19 cellular contexts compared by ENCODE assay signal in the genomic region with DNA sequence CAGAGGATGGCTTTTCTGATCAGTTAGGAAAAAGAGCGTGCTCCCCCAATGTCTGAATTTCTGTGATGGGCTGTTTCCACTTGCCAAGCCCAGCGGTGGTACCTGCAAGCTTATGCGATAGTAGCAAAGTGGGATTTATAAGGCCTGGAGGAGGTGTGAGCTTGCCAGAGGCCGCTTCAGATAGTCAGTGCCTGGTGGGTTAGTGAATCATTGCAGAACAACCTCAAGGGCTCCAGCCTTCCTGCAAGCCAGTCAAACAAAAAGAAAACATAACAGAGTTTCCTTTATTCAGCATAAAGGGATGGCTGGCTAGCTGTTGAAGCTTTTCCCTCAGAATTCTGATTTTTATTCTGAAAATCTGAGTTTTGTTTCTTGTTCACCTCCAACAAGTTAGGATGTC. TPM values are rescaled to one million over a fixed set of nuclear protein-coding genes. Genes with fewer than 3 reads are reported as not detected.
DNase-seq lines count a peak whose midpoint lies in the region; FAIRE-seq and TF ChIP-seq lines count a peak whose summit lies in the region.
"Had no signal": no experiment of that assay in that cellular context is flagged by ENCODE, and none has a peak within 500 bp of the region (broad histone marks: within the 10 kb centered on the region; RNA-seq: fewer than 3 reads in every experiment).

No MANE protein-coding gene starts in this region.

- FAIRE-seq in keratinocyte (lab: Jason Lieb, UNC) = peak; percentile 9

- TF ChIP-seq CTCF in astrocyte of the cerebellum (IDR thresholded peaks at IDR 0.05; ENCODE audit: low read depth, low read length, missing control alignments) = no peak
- TF ChIP-seq CTCF in keratinocyte (optimal IDR thresholded peaks at IDR 0.05 in 1 of 3, IDR thresholded peaks at IDR 0.05 in 1 of 3, conservative IDR thresholded peaks at IDR 0.05 in 1 of 3; ENCODE audit: extremely low read depth in 1 of 3, insufficient read depth in 2 of 3, low read length in 3 of 3) = no peak
- no peak for TF ChIP-seq CTCF in colonic mucosa (IDR thresholded peaks at IDR 0.05)

- dilution Hi-C loops in keratinocyte (cut with MboI; ENCODE audit: extremely low pct_ligation_motif_present, low sequenced_read_pairs) = no loop called here

- H3K4me1 ChIP-seq in keratinocyte (ENCODE audit: control insufficient read depth, extremely low read depth, insufficient read depth, low read length) (peaks cover 10% of the 10 kb centered on the region), colonic mucosa (peaks cover 7% of the 10 kb centered on the region)
- H3K4me1 ChIP-seq: prostate gland had no signal

- H3K9me1 ChIP-seq in keratinocyte (ENCODE audit: control insufficient read depth, extremely low read depth, insufficient read depth, low read length) = no peaks in the 10 kb centered on the region

- no peak overlapping the region for H3K27ac ChIP-seq in keratinocyte (ENCODE audit: control insufficient read depth, insufficient read depth, low read length)
- H3K27ac ChIP-seq in colonic mucosa = no peak overlapping the region
- H3K27ac ChIP-seq: cardiac muscle cell, prostate gland, tibial artery had no signal

- no peaks in the 10 kb centered on the region for H4K20me1 ChIP-seq in keratinocyte (ENCODE audit: control insufficient read depth, extremely low read depth, insufficient read depth, low read length)

- H3K9me3 ChIP-seq in keratinocyte (ENCODE audit: control insufficient read depth, low read depth, low read length) (no peaks in the 10 kb centered on the region), colonic mucosa (no peaks in the 10 kb centered on the region)
- H3K9me3 ChIP-seq: prostate gland, tibial artery had no signal

- no peaks in the 10 kb centered on the region for H3K79me2 ChIP-seq in keratinocyte (ENCODE audit: control insufficient read depth, insufficient read depth, low read length)

- intact Hi-C loops in colonic mucosa (cut with DNase I) = no loop called here

- DNase-seq in HT-29 (ENCODE audit: low spot score) (peak; percentile 50), astrocyte of the cerebellum (ENCODE audit: low read depth) (peak; percentile 47), keratinocyte (ENCODE audit: low read depth, low spot score) (no peak), retina (peak; percentile 36), NCI-H2227 treated with DMSO at 0.1 percent for 48 hours (lab: John Stamatoyannopoulos, UW) (no peak), colonic mucosa (no peak), NCI-H748 treated with DMSO at 0.1 percent for 48 hours (lab: John Stamatoyannopoulos, UW) (no peak), NCI-H748 (lab: John Stamatoyannopoulos, UW; ENCODE audit: unreplicated experiment) (no peak)
- DNase-seq: AML-193; COR-L47; effector memory CD4-positive, alpha-beta T cell; GOT3; NCI-H146; SHP77 treated with DMSO at 0.1 percent for 48 hours; T-helper 17 cell had no signal

- H3K9ac ChIP-seq in keratinocyte (ENCODE audit: control insufficient read depth, extremely low read depth, insufficient read depth, low read length) = no peak overlapping the region
- H3K9ac ChIP-seq in colonic mucosa (ENCODE audit: low read depth in 2 of 2, low read length in 2 of 2) = no peak overlapping the region

- no peak overlapping the region for H3K4me2 ChIP-seq in keratinocyte (ENCODE audit: control insufficient read depth, extremely low read depth, insufficient read depth, low read depth, low read length)

- H3K27me3 ChIP-seq in keratinocyte (ENCODE audit: control insufficient read depth, extremely low read depth, insufficient read depth, low read length) (peaks cover 14% of the 10 kb centered on the region), colonic mucosa (no peaks in the 10 kb centered on the region)
- H3K27me3 ChIP-seq: tibial artery had no signal

- H3K36me3 ChIP-seq in keratinocyte (ENCODE audit: control insufficient read depth in 2 of 2, extremely low read depth in 1 of 2, insufficient read depth in 2 of 2, low read length in 2 of 2) (no peaks in the 10 kb centered on the region), colonic mucosa (no peaks in the 10 kb centered on the region)
- H3K36me3 ChIP-seq: cardiac muscle cell, prostate gland, tibial artery had no signal

- H2AFZ ChIP-seq in keratinocyte (ENCODE audit: control insufficient read depth, low read length) = no peak overlapping the region

- in situ Hi-C loops in astrocyte of the cerebellum (cut with HindIII; ENCODE audit: low sequenced_read_pairs) = loop anchor here (5.0 kb wide), 1 partner anchor 368 kb away; no protein-coding TSS in a partner anchor

- no peak overlapping the region for H3K4me3 ChIP-seq in astrocyte of the cerebellum (ENCODE audit: low read depth, low read length)
- no peak overlapping the region for H3K4me3 ChIP-seq in keratinocyte (ENCODE audit: control insufficient read depth in 2 of 3, extremely low read depth in 1 of 3, insufficient read depth in 2 of 3, low read depth in 1 of 3, low read length in 3 of 3)
- no peak overlapping the region for H3K4me3 ChIP-seq in colonic mucosa

RNA-seq across cellular contexts. Expression of a gene that starts 7.6 kb away (rescaled TPM):
- 362 and 395 TPM in 2 replicates for total RNA-seq in HT-29 (2014; rRNA removed; shearing (Covaris generic))
- 4.0 to 8.5 TPM (median 6.5 TPM) in 3 replicates for polyA plus RNA-seq in keratinocyte
- polyA plus RNA-seq in keratinocyte (2011; ENCODE audit: low read depth) = 0.39 TPM
- 2.6 and 5.0 TPM in 2 replicates for polyA plus RNA-seq in keratinocyte (2011; cell fraction: cytosol; rRNA removed)
- 4.6 and 7.6 TPM in 2 replicates for polyA plus RNA-seq in keratinocyte (2011; cell fraction: nucleus; rRNA removed)
- polyA plus RNA-seq in keratinocyte (2012; ENCODE audit: low replicate concordance) = 1.2 and 11.6 TPM in 2 replicates
- polyA minus RNA-seq in keratinocyte = 2.0 to 6.3 TPM (median 4.3 TPM) in 3 replicates
- polyA minus RNA-seq in keratinocyte (2011; cell fraction: cytosol; rRNA and poly(A)+ RNA removed) = 4.0 TPM
- polyA minus RNA-seq in keratinocyte (2011; cell fraction: nucleus; rRNA and poly(A)+ RNA removed) = 3.8 and 4.9 TPM in 2 replicates
- 10 to 100 TPM; 11.7 to 14.5 TPM for total RNA-seq in colonic mucosa
- total RNA-seq: activated CD8-positive, alpha-beta T cell treated with anti-CD3 and anti-CD28 coated beads for 36 hours; T-helper 17 cell had no signal

Comparison
In these comparisons a context has a peak if more than half of its experiments do, and no peak if none do; other contexts are left out.
1. DNase-seq: peak in HT-29 (single experiment), astrocyte of the cerebellum (single experiment) and retina (single experiment); none in keratinocyte (single experiment), NCI-H2227 treated with DMSO at 0.1 percent for 48 hours (single experiment), colonic mucosa (single experiment), NCI-H748 treated with DMSO at 0.1 percent for 48 hours (single experiment) and NCI-H748 (single experiment).
2. RNA of a gene that starts 7.6 kb away (total RNA-seq): 362 to 395 TPM in HT-29; 11.7 to 14.5 TPM in colonic mucosa; every median in the first group is over 10 times any median in the second.